16 cellular contexts compared by ENCODE assay signal in genomic region chr20:1761116-1761515, GRCh38.
DNase-seq lines count a peak whose midpoint lies in the region; ATAC-seq, FAIRE-seq and TF ChIP-seq lines count a peak whose summit lies in the region.
"Had no signal": no experiment of that assay in that cellular context is flagged by ENCODE, and none has a peak within 500 bp of the region (broad histone marks: within the 10 kb centered on the region; RNA-seq: fewer than 3 reads in every experiment).

No MANE protein-coding gene starts in this region.

- no peak overlapping the region for H2AFZ ChIP-seq in SK-N-SH (ENCODE audit: low read depth)
- H2AFZ ChIP-seq in fibroblast of lung (ENCODE audit: low read length): no peak overlapping the region

- WGBS in SK-N-SH (ENCODE audit: low lambda C conversion rate): 12% methylated on average over 5 of the region's 5 CpGs
- WGBS in gastroesophageal sphincter (ENCODE audit: low coverage in 1 of 2), 2 donors: 25 to 32% methylated on average over 4 of the region's 5 CpGs

- no peaks in the 10 kb centered on the region for H3K9me3 Mint-ChIP-seq in CD8-positive, alpha-beta T cell
- H3K9me3 Mint-ChIP-seq: activated naive CD4-positive, alpha-beta T cell treated with anti-CD3 and anti-CD28 coated beads, Interleukin-2, amount 50 U/mL, for 24 hours had no signal

- H3K79me2 ChIP-seq in SK-N-SH (ENCODE audit: insufficient read depth) (no peaks in the 10 kb centered on the region), fibroblast of lung (ENCODE audit: control insufficient read depth, insufficient read depth, low read length) (no peaks in the 10 kb centered on the region)

- no peaks in the 10 kb centered on the region for H3K4me1 Mint-ChIP-seq in CD8-positive, alpha-beta T cell (ENCODE audit: low read depth)

- H4K20me1 ChIP-seq in SK-N-SH (ENCODE audit: insufficient read depth): no peaks in the 10 kb centered on the region
- no peaks in the 10 kb centered on the region for H4K20me1 ChIP-seq in fibroblast of lung (ENCODE audit: control insufficient read depth, extremely low read depth, insufficient read depth, low read length)

- no peaks in the 10 kb centered on the region for H3K9me2 ChIP-seq in SK-N-SH

- H3K4me1 ChIP-seq in SK-N-SH (ENCODE audit: control insufficient read depth in 1 of 2, insufficient read depth in 2 of 2, low read depth in 1 of 2, low read length in 1 of 2) (peaks cover 6 to 13% of the 10 kb centered on the region in 2 experiments; a peak in 3 of 4 replicates), fibroblast of lung (ENCODE audit: control insufficient read depth, extremely low read depth, insufficient read depth, low read length) (no peaks in the 10 kb centered on the region), gastroesophageal sphincter (peaks cover 0 to 6% (median 0%) of the 10 kb centered on the region in 3 donors)
- no peaks in the 10 kb centered on the region for H3K4me1 ChIP-seq in CD8-positive, alpha-beta T cell (ENCODE audit: insufficient read depth, low read length)

- H3K27me3 ChIP-seq in SK-N-SH (ENCODE audit: insufficient read depth) (no peaks in the 10 kb centered on the region; the same call in 1 of the 2 replicates), fibroblast of lung (ENCODE audit: control insufficient read depth, insufficient read depth, low read length) (no peaks in the 10 kb centered on the region), gastroesophageal sphincter (no peaks in the 10 kb centered on the region)
- H3K27me3 ChIP-seq in CD8-positive, alpha-beta T cell (ENCODE audit: insufficient read depth, low read length): no peaks in the 10 kb centered on the region
- H3K27me3 ChIP-seq: upper lobe of left lung had no signal

- peak overlapping the region in 1 of 2 experiments; percentile 28; a peak in 2 of 4 replicates for H3K27ac ChIP-seq in SK-N-SH (ENCODE audit: low read depth in 2 of 2, low read length in 1 of 2)
- H3K27ac ChIP-seq in fibroblast of lung (ENCODE audit: insufficient read depth, low read length): no peak overlapping the region
- no peak overlapping the region for H3K27ac ChIP-seq in gastroesophageal sphincter
- H3K27ac ChIP-seq in CD8-positive, alpha-beta T cell (ENCODE audit: low read depth, low read length): no peak overlapping the region
- H3K27ac ChIP-seq: upper lobe of left lung had no signal

- peaks cover 2% of the 10 kb centered on the region for H3K27me3 Mint-ChIP-seq in CD8-positive, alpha-beta T cell (ENCODE audit: low read depth)

- TF ChIP-seq POLR2A in H54 (IDR thresholded peaks at IDR 0.05; ENCODE audit: low read depth, low read length): no peak
- TF ChIP-seq POLR2A in gastroesophageal sphincter (IDR thresholded peaks at IDR 0.05): no peak

- H3K9ac ChIP-seq in SK-N-SH (no peak overlapping the region), fibroblast of lung (ENCODE audit: insufficient read depth, low read length) (no peak overlapping the region)

- H3K27ac Mint-ChIP-seq in CD8-positive, alpha-beta T cell: no peak overlapping the region
- H3K27ac Mint-ChIP-seq: activated naive CD4-positive, alpha-beta T cell treated with anti-CD3 and anti-CD28 coated beads, Interleukin-2, amount 50 U/mL, for 24 hours had no signal

- DNase-seq in H54 (ENCODE audit: insufficient read length, low spot score): peak; percentile 34
- DNase-seq in SK-N-SH: no peak
- DNase-seq in fibroblast of lung (ENCODE audit: low read depth in 2 of 2): peak; percentile 80 to 94
- DNase-seq in stromal cell of bone marrow (ENCODE audit: low read depth): peak; percentile 62
- DNase-seq in left lobe of liver (ENCODE audit: low spot score): no peak
- no peak for DNase-seq in CD8-positive, alpha-beta T cell
- DNase-seq in epidermal melanocyte (ENCODE audit: insufficient read length, low spot score): no peak
- DNase-seq: activated CD8-positive, alpha-beta memory T cell treated with anti-CD3 and anti-CD28 coated beads for 24 hours; cortex of kidney; head of caudate nucleus; NCI-H2227 treated with DMSO at 0.1 percent for 48 hours; stimulated activated CD4-positive, alpha-beta T cell treated with anti-CD3 and anti-CD28 coated beads, Interleukin-12 subunit alpha, Interleukin-12 subunit beta, amount 100 ng/mL, for 4 hours; upper lobe of left lung had no signal

- H3K4me3 ChIP-seq in SK-N-SH (ENCODE audit: low read depth in 2 of 2, low read length in 1 of 2) (no peak overlapping the region), fibroblast of lung (replicated peaks in 1 of 4; ENCODE audit: control extremely low read depth in 1 of 4, insufficient read depth in 1 of 4, low read depth in 3 of 4, low read length in 4 of 4) (no peak overlapping the region), gastroesophageal sphincter (no peak overlapping the region)
- no peak overlapping the region for H3K4me3 ChIP-seq in CD8-positive, alpha-beta T cell (ENCODE audit: low read depth, low read length)
- H3K4me3 ChIP-seq: upper lobe of left lung had no signal

- TF ChIP-seq EP300 in SK-N-SH (IDR thresholded peaks at IDR 0.05; ENCODE audit: borderline replicate concordance in 1 of 2, low read depth in 1 of 2, low read length in 1 of 2): no peak
- no peak for TF ChIP-seq EP300 in gastroesophageal sphincter (IDR thresholded peaks at IDR 0.05)

- TF ChIP-seq RAD21 in SK-N-SH (IDR thresholded peaks at IDR 0.05; ENCODE audit: low read length): no peak

- H3K4me3 Mint-ChIP-seq in CD8-positive, alpha-beta T cell: no peak overlapping the region
- H3K4me3 Mint-ChIP-seq: activated naive CD4-positive, alpha-beta T cell treated with anti-CD3 and anti-CD28 coated beads, Interleukin-2, amount 50 U/mL, for 24 hours had no signal

- H3K4me2 ChIP-seq in SK-N-SH (peak overlapping the region; percentile 13; the same call in 1 of the 2 replicates), fibroblast of lung (ENCODE audit: extremely low read depth, insufficient read depth, low read length) (peak overlapping the region; percentile 9)

- no peak for ATAC-seq in gastroesophageal sphincter
- ATAC-seq in left lobe of liver: no peak
- ATAC-seq in CD8-positive, alpha-beta T cell: no peak

- TF ChIP-seq CTCF in SK-N-SH (IDR thresholded peaks at IDR 0.05) (no peak), fibroblast of lung (conservative IDR thresholded peaks at IDR 0.05 in 1 of 2, IDR thresholded peaks at IDR 0.05 in 1 of 2; ENCODE audit: low read depth in 1 of 2, low read length in 2 of 2) (no peak), gastroesophageal sphincter (IDR thresholded peaks at IDR 0.05) (no peak)
- TF ChIP-seq CTCF in CD8-positive, alpha-beta T cell (IDR thresholded peaks at IDR 0.05): no peak

- peaks cover 6% of the 10 kb centered on the region for H3F3A ChIP-seq in SK-N-SH (replicated peaks; ENCODE audit: insufficient read depth)

- POLR2A ChIA-PET in SK-N-SH (lab: Yijun Ruan, JAX): no interaction called here
- POLR2A ChIA-PET in CD8-positive, alpha-beta T cell (lab: Charles Lee): no interaction called here

- CTCF ChIA-PET in SK-N-SH (lab: Yijun Ruan, JAX): interaction anchor here (1.3 to 1.9 kb wide), 2 partner anchors 15 to 411 kb away, joined by 4 to 6 read pairs; no protein-coding TSS in a partner anchor
- CTCF ChIA-PET in CD8-positive, alpha-beta T cell (lab: Charles Lee): no interaction called here

- peak; percentile 72 for FAIRE-seq in H54 (lab: Jason Lieb, UNC)
- FAIRE-seq: GM12891 had no signal

- no peaks in the 10 kb centered on the region for H3K9me3 ChIP-seq in SK-N-SH
- no peaks in the 10 kb centered on the region for H3K9me3 ChIP-seq in fibroblast of lung (ENCODE audit: control insufficient read depth, insufficient read depth, low read depth, low read length)
- H3K9me3 ChIP-seq in gastroesophageal sphincter: no peaks in the 10 kb centered on the region
- H3K9me3 ChIP-seq in CD8-positive, alpha-beta T cell (ENCODE audit: low read length): no peaks in the 10 kb centered on the region
- H3K9me3 ChIP-seq: upper lobe of left lung had no signal

- intact Hi-C loops in CD8-positive, alpha-beta T cell (cut with DNase I, micrococcal nuclease): no loop called here

- no peaks in the 10 kb centered on the region for H3K36me3 Mint-ChIP-seq in CD8-positive, alpha-beta T cell
- H3K36me3 Mint-ChIP-seq: activated naive CD4-positive, alpha-beta T cell treated with anti-CD3 and anti-CD28 coated beads, Interleukin-2, amount 50 U/mL, for 24 hours had no signal

- H3K36me3 ChIP-seq in SK-N-SH (replicated peaks in 1 of 2; ENCODE audit: control insufficient read depth in 1 of 2, insufficient read depth in 2 of 2, low read length in 1 of 2): no peaks in the 10 kb centered on the region
- no peaks in the 10 kb centered on the region for H3K36me3 ChIP-seq in fibroblast of lung (ENCODE audit: control insufficient read depth, insufficient read depth, low read length)
- H3K36me3 ChIP-seq in gastroesophageal sphincter: no peaks in the 10 kb centered on the region
- H3K36me3 ChIP-seq in CD8-positive, alpha-beta T cell (ENCODE audit: insufficient read depth, low read length): no peaks in the 10 kb centered on the region
- H3K36me3 ChIP-seq: upper lobe of left lung had no signal

TF ChIP-seq in SK-N-SH, 30 proteins besides CTCF, POLR2A, EP300 and RAD21 (continues in another document):
- TF ChIP-seq NFIC (IDR thresholded peaks at IDR 0.05; ENCODE audit: borderline replicate concordance) (peak; percentile 37; the same call in 1 of the 2 replicates), YY1 (IDR thresholded peaks at IDR 0.05; ENCODE audit: low read depth) (no peak), TEAD4 (IDR thresholded peaks at IDR 0.05; ENCODE audit: borderline replicate concordance, insufficient read depth) (peak; percentile 22; the same call in 1 of the 2 replicates), FOSL2 (IDR thresholded peaks at IDR 0.05; ENCODE audit: borderline replicate concordance, low read depth) (peak; percentile 68; the same call in 1 of the 2 replicates), TCF12 (IDR thresholded peaks at IDR 0.05) (peak; percentile 31; the same call in 1 of the 2 replicates)
- TF ChIP-seq, protein P1, sequence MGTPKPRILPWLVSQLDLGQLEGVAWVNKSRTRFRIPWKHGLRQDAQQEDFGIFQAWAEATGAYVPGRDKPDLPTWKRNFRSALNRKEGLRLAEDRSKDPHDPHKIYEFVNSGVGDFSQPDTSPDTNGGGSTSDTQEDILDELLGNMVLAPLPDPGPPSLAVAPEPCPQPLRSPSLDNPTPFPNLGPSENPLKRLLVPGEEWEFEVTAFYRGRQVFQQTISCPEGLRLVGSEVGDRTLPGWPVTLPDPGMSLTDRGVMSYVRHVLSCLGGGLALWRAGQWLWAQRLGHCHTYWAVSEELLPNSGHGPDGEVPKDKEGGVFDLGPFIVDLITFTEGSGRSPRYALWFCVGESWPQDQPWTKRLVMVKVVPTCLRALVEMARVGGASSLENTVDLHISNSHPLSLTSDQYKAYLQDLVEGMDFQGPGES (IDR thresholded peaks at IDR 0.05; ENCODE audit: low read depth, low read length): no peak
- TF ChIP-seq, protein P2, sequence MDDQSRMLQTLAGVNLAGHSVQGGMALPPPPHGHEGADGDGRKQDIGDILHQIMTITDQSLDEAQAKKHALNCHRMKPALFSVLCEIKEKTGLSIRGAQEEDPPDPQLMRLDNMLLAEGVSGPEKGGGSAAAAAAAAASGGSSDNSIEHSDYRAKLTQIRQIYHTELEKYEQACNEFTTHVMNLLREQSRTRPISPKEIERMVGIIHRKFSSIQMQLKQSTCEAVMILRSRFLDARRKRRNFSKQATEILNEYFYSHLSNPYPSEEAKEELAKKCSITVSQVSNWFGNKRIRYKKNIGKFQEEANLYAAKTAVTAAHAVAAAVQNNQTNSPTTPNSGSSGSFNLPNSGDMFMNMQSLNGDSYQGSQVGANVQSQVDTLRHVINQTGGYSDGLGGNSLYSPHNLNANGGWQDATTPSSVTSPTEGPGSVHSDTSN (IDR thresholded peaks at IDR 0.05): peak; percentile 16; the same call in 1 of the 2 replicates

Comparison
In these comparisons a context has a peak if more than half of its experiments do, and no peak if none do; other contexts are left out.
1. DNase-seq: peak in H54 (single experiment), fibroblast of lung (2 of 2) and stromal cell of bone marrow (single experiment); none in SK-N-SH (single experiment), left lobe of liver (single experiment), CD8-positive, alpha-beta T cell (0 of 7) and epidermal melanocyte (single experiment).